1 cellular context compared by ENCODE assay signal in genomic region chr7:44064791-44065430, GRCh38.
TF ChIP-seq lines count a peak whose summit lies in the region.

No MANE protein-coding gene starts in this region.

TF ChIP-seq in H1, 55 proteins besides CTCF, POLR2A, EP300 and RAD21:
- TF ChIP-seq FOSL1 (IDR thresholded peaks at IDR 0.05; ENCODE audit: insufficient read depth, low read depth, low read length): no peak
- no peak for TF ChIP-seq CBX5 (IDR thresholded peaks at IDR 0.05; ENCODE audit: low read depth, low read length)
- no peak for TF ChIP-seq RNF2 (IDR thresholded peaks at IDR 0.05; ENCODE audit: borderline replicate concordance, low read depth, low read length, missing control alignments, poor library complexity, severe bottlenecking)
- no peak for TF ChIP-seq CHD7 (IDR thresholded peaks at IDR 0.05; ENCODE audit: insufficient replicate concordance, low read length)
- no peak for TF ChIP-seq CEBPB (IDR thresholded peaks at IDR 0.05; ENCODE audit: low read depth, low read length)
- TF ChIP-seq TAF7 (optimal IDR thresholded peaks at IDR 0.05; ENCODE audit: borderline replicate concordance, low read depth, low read length): no peak
- TF ChIP-seq BRCA1 (IDR thresholded peaks at IDR 0.05; ENCODE audit: low read depth, low read length): no peak
- TF ChIP-seq MAFK (IDR thresholded peaks at IDR 0.05; ENCODE audit: low read depth, low read length): no peak
- no peak for TF ChIP-seq CREB1 (IDR thresholded peaks at IDR 0.05)
- TF ChIP-seq BACH1 (IDR thresholded peaks at IDR 0.05; ENCODE audit: low read length): no peak
- no peak for TF ChIP-seq SUZ12 (IDR thresholded peaks at IDR 0.05; ENCODE audit: low read length)
- TF ChIP-seq SIX5 (IDR thresholded peaks at IDR 0.05; ENCODE audit: low read depth, low read length): no peak
